ENCODE assay signal across 1 cellular context in the genomic region with DNA sequence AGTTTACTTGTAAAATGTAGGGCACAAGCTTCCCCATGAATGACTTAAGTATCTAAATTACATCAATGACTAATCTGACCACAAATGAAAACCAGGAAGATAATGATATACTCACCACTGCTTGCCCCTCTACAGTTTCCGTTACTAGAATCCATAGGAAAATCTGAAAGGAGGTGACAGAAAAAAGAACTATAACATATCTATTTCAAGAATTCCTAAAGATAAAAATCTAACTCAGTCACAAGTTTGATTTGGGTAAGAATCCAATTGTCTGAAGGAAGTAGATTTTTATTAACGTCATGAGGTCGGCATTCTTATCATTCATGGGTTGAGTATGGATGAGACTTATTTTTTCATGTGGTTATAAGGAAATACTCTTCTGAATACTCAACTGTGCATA.
TF ChIP-seq lines count a peak whose summit lies in the region.

No MANE protein-coding gene starts in this region.

TF ChIP-seq in K562, 482 proteins besides CTCF, POLR2A, EP300 and RAD21:
- TF ChIP-seq ASH1L (IDR thresholded peaks at IDR 0.05; ENCODE audit: borderline replicate concordance, low read depth, partially characterized antibody) (no peak), PRMT5 (CRISPR knock-in tag; IDR thresholded peaks at IDR 0.05) (no peak), FOSL1 (tag; conservative IDR thresholded peaks at IDR 0.05) (peak; percentile 53; the same call in 1 of the 2 replicates), POLR2AphosphoS5 (IDR thresholded peaks at IDR 0.05; ENCODE audit: control insufficient read depth, insufficient read depth, low read depth, low read length) (no peak), ZNF76 (CRISPR knock-in tag; IDR thresholded peaks at IDR 0.05; ENCODE audit: borderline replicate concordance) (no peak)
